ENCODE assay signal across 25 cellular contexts in genomic region chr5:15023266-15023665, GRCh38.
"Had no signal": no experiment of that assay in that cellular context is flagged by ENCODE, and none has a peak within 500 bp of the region (broad histone marks: within the 10 kb centered on the region; RNA-seq: fewer than 3 reads in every experiment).

No MANE protein-coding gene starts in this region.

- H3K9me3 ChIP-seq: colonic mucosa, esophagus squamous epithelium, gastrocnemius medialis, left lung, lower lobe of right lung, mucosa of descending colon had no signal

- H3K27me3 ChIP-seq: colonic mucosa, gastrocnemius medialis, left lung had no signal

- ATAC-seq: effector memory CD8-positive, alpha-beta T cell; esophagus mucosa; gastrocnemius medialis; heart right ventricle; left cardiac atrium; left lung; left ventricle myocardium superior; lower lobe of right lung; mucosa of descending colon had no signal

- H3K4me1 ChIP-seq: colonic mucosa, gastrocnemius medialis, lower lobe of right lung had no signal

- H3K36me3 ChIP-seq: colonic mucosa, esophagus squamous epithelium, gastrocnemius medialis, heart right ventricle, left lung, lower lobe of right lung had no signal

- FAIRE-seq: endometrium, islet of Langerhans, keratinocyte had no signal

- H3K4me3 ChIP-seq: colonic mucosa, esophagus squamous epithelium, gastrocnemius medialis, heart right ventricle, left lung, lower lobe of right lung, mucosa of descending colon had no signal

- DNase-seq: colonic mucosa; cortex of kidney; effector CD8-positive, alpha-beta T cell; effector memory CD8-positive, alpha-beta T cell; endodermal cell; erythroblast; esophagus squamous epithelium; foreskin fibroblast; foreskin melanocyte; gastrocnemius medialis; glutamatergic neuron; head of caudate nucleus; heart right ventricle; hippocampal formation; left cardiac atrium; left lung; left ventricle myocardium superior; lower lobe of right lung; mucosa of descending colon; naive B cell had no signal

- H3K27ac ChIP-seq: colonic mucosa, epithelial cell of prostate, esophagus squamous epithelium, gastrocnemius medialis, heart right ventricle, left lung, lower lobe of right lung had no signal
